20 cellular contexts compared by ENCODE assay signal in the genomic region with DNA sequence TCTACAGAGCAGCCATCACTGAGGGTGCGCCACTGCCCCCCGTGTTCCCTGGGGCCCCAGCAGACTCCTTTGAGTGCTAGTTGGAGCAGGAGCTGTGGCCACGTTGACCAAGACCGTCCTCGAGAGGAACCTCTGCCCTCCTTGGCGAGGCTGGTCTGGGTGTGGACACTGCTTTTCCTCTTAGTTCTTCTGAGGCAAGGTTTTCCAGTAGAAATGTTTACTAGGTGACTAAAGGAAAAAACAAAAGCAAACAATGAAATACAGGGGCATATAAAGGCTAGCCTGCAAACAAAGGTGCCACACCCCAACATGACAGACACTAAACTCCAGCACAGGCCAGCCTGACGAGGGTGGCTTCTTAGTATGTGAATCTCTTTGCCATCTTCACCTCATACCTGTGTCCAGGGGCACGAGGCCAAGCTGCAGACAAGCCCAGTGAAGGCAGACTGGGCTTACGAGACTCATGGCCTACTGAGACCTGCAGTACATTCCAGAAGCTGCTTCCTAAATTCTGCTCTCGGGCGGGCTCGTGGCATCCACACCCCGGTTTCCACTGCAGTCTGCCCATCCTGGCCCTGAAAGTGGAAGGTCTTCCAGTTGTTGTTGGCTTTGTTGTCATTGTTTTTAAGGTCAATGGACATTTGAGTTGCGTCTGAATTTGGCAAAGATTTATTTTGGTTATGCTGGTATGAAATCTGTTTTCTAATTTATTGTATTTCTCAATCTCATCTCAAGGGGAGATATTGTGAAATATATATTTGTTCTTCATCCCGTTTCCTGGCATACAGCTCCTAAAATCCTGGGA. TPM values are rescaled to one million over a fixed set of nuclear protein-coding genes. Genes with fewer than 3 reads are reported as not detected.
DNase-seq lines count a peak whose midpoint lies in the region; ATAC-seq and TF ChIP-seq lines count a peak whose summit lies in the region.
"Had no signal": no experiment of that assay in that cellular context is flagged by ENCODE, and none has a peak within 500 bp of the region (broad histone marks: within the 10 kb centered on the region; RNA-seq: fewer than 3 reads in every experiment).

No MANE protein-coding gene starts in this region.

- no peaks in the 10 kb centered on the region for H3K9me3 Mint-ChIP-seq in stimulated activated effector memory CD8-positive, alpha-beta T cell treated with anti-CD3 and anti-CD28 coated beads, Interleukin-12 subunit alpha, Interleukin-12 subunit beta, amount 100 ng/mL, for 72 hours
- H3K9me3 Mint-ChIP-seq: activated T-helper 2 cell treated with anti-CD3 and anti-CD28 coated beads, Interferon-gamma antibody, Interleukin-2, Interleukin-4, amounts not matched to agents 10 μg/mL and 5 μg/mL and 100 μg/mL, durations not matched to agents 14 hours and 24 hours and 36 hours; naive thymus-derived CD8-positive, alpha-beta T cell had no signal

- intact Hi-C loops in Right ventricle myocardium superior (cut with DNase I), result loop anchor here (5.0 kb wide), 2 partner anchors 44 to 141 kb away; no protein-coding TSS in a partner anchor
- intact Hi-C loops in posterior vena cava (cut with DNase I), result loop anchor here in 1 of 2 donors (5.0 kb wide), 1 partner anchor 146 kb away; no protein-coding TSS in a partner anchor
- intact Hi-C loops in aorta (cut with DNase I), result loop anchor here (2.0 to 5.0 kb wide), 2 partner anchors 141 to 146 kb away; no protein-coding TSS in a partner anchor

- no peaks in the 10 kb centered on the region for H3K27me3 ChIP-seq in aorta (ENCODE audit: control insufficient read depth in 1 of 2, insufficient read depth in 2 of 2, low read length in 1 of 2)
- H3K27me3 ChIP-seq: BLaER1, cardiac muscle cell had no signal

- CTCF ChIA-PET in RWPE1 (lab: Yijun Ruan, JAX), result interaction anchor here (1.2 to 1.7 kb wide), 3 partner anchors 7 to 145 kb away, joined by 6 to 11 read pairs (median 6); no protein-coding TSS in a partner anchor

- no peaks in the 10 kb centered on the region for H3K4me1 Mint-ChIP-seq in stimulated activated effector memory CD8-positive, alpha-beta T cell treated with anti-CD3 and anti-CD28 coated beads, Interleukin-12 subunit alpha, Interleukin-12 subunit beta, amount 100 ng/mL, for 72 hours

- H3K4me1 ChIP-seq in aorta (ENCODE audit: control insufficient read depth in 1 of 2, insufficient read depth in 2 of 2, low read length in 2 of 2), result no peaks in the 10 kb centered on the region

- H3K27ac ChIP-seq in RWPE1 (peak overlapping the region; percentile 61), aorta (ENCODE audit: low read depth in 1 of 2, low read length in 2 of 2) (no peak overlapping the region)
- H3K27ac ChIP-seq: BLaER1, cardiac muscle cell, KMS-11 had no signal

- no peak overlapping the region for H3K27ac Mint-ChIP-seq in stimulated activated effector memory CD8-positive, alpha-beta T cell treated with anti-CD3 and anti-CD28 coated beads, Interleukin-12 subunit alpha, Interleukin-12 subunit beta, amount 100 ng/mL, for 72 hours
- H3K27ac Mint-ChIP-seq: activated T-helper 2 cell treated with anti-CD3 and anti-CD28 coated beads, Interferon-gamma antibody, Interleukin-2, Interleukin-4, amounts not matched to agents 10 μg/mL and 5 μg/mL and 100 μg/mL, durations not matched to agents 14 hours and 24 hours and 36 hours; naive thymus-derived CD8-positive, alpha-beta T cell had no signal

- POLR2A ChIA-PET in RWPE1 (lab: Yijun Ruan, JAX; ENCODE audit: low non-redundant PET), result no interaction called here

- no peak overlapping the region for H3K4me3 Mint-ChIP-seq in stimulated activated effector memory CD8-positive, alpha-beta T cell treated with anti-CD3 and anti-CD28 coated beads, Interleukin-12 subunit alpha, Interleukin-12 subunit beta, amount 100 ng/mL, for 72 hours
- H3K4me3 Mint-ChIP-seq: naive thymus-derived CD8-positive, alpha-beta T cell had no signal

- no peaks in the 10 kb centered on the region for H3K36me3 ChIP-seq in aorta (ENCODE audit: control insufficient read depth in 1 of 2, insufficient read depth in 2 of 2, low read length in 1 of 2)
- H3K36me3 ChIP-seq: BLaER1, cardiac muscle cell had no signal

- ATAC-seq in Right ventricle myocardium superior (ENCODE audit: poor library complexity), result peak; percentile 43
- peak; percentile 9 for ATAC-seq in aorta (ENCODE audit: low FRiP score)
- ATAC-seq in stimulated activated effector memory CD8-positive, alpha-beta T cell treated with anti-CD3 and anti-CD28 coated beads, Interleukin-12 subunit alpha, Interleukin-12 subunit beta, amount 100 ng/mL, for 72 hours, result no peak
- ATAC-seq: HCT116; naive thymus-derived CD8-positive, alpha-beta T cell had no signal

- WGBS in aorta, 2 donors, result 86% methylated on average over 15 of the region's 15 CpGs

- H3K4me3 ChIP-seq in aorta (ENCODE audit: low read length in 2 of 2), result no peak overlapping the region
- H3K4me3 ChIP-seq: BLaER1, cardiac muscle cell, lung had no signal

- DNase-seq in RWPE1 (ENCODE audit: low spot score) (no peak), Right ventricle myocardium superior (peak; percentile 69), posterior vena cava (ENCODE audit: low spot score) (peak; percentile 88), aorta (no peak), NCI-H524 treated with DMSO at 0.1 percent for 48 hours (lab: John Stamatoyannopoulos, UW) (no peak)
- no peak for DNase-seq in stimulated activated effector memory CD8-positive, alpha-beta T cell treated with anti-CD3 and anti-CD28 coated beads, Interleukin-12 subunit alpha, Interleukin-12 subunit beta, amount 100 ng/mL, for 72 hours (ENCODE audit: low spot score in 2 of 2)
- DNase-seq in activated CD8-positive, alpha-beta memory T cell treated with anti-CD3 and anti-CD28 coated beads, Interleukin-2, amount 50 U/mL, for 4 hours, result no peak
- DNase-seq: activated CD4-positive, CD25-positive, alpha-beta regulatory T cell treated with anti-CD3 and anti-CD28 coated beads, Interleukin-2, amount 50 U/mL, for 72 hours; naive thymus-derived CD8-positive, alpha-beta T cell; NCI-H1092 treated with DMSO at 0.1 percent for 48 hours; NCI-H510A; SHP77 treated with DMSO at 0.1 percent for 48 hours; stimulated activated naive CD4-positive, alpha-beta T cell had no signal

- TF ChIP-seq CTCF in RWPE1 (conservative IDR thresholded peaks at IDR 0.05; ENCODE audit: low read depth), result no peak

- H3K9me3 ChIP-seq in aorta (ENCODE audit: control insufficient read depth, low read length), result no peaks in the 10 kb centered on the region
- H3K9me3 ChIP-seq: BLaER1 had no signal

- no peaks in the 10 kb centered on the region for H3K36me3 Mint-ChIP-seq in stimulated activated effector memory CD8-positive, alpha-beta T cell treated with anti-CD3 and anti-CD28 coated beads, Interleukin-12 subunit alpha, Interleukin-12 subunit beta, amount 100 ng/mL, for 72 hours
- H3K36me3 Mint-ChIP-seq: naive thymus-derived CD8-positive, alpha-beta T cell had no signal

RNA-seq across cellular contexts. Expression of gene FAM50B, which starts 39.2 kb away (rescaled TPM):
- 28.9 TPM for total RNA-seq in Right ventricle myocardium superior
- 1 to 10 TPM; 4.8 to 7.5 TPM for total RNA-seq in posterior vena cava
- total RNA-seq in aorta, result 1 to 10 TPM; 7.8 to 9.1 TPM
- 10 to 100 TPM; 11.8 to 13.6 TPM for polyA plus RNA-seq in aorta
- total RNA-seq: G401 had no signal

Comparison
In these comparisons a context has a peak if more than half of its experiments do, and no peak if none do; other contexts are left out.
1. DNase-seq: peak in Right ventricle myocardium superior (single experiment) and posterior vena cava (single experiment); none in RWPE1 (single experiment), aorta (0 of 2), stimulated activated effector memory CD8-positive, alpha-beta T cell treated with anti-CD3 and anti-CD28 coated beads, Interleukin-12 subunit alpha, Interleukin-12 subunit beta, amount 100 ng/mL, for 72 hours (0 of 2), activated CD8-positive, alpha-beta memory T cell treated with anti-CD3 and anti-CD28 coated beads, Interleukin-2, amount 50 U/mL, for 4 hours (single experiment) and NCI-H524 treated with DMSO at 0.1 percent for 48 hours (single experiment).